ENCODE assay signal across 20 cellular contexts in the genomic region with DNA sequence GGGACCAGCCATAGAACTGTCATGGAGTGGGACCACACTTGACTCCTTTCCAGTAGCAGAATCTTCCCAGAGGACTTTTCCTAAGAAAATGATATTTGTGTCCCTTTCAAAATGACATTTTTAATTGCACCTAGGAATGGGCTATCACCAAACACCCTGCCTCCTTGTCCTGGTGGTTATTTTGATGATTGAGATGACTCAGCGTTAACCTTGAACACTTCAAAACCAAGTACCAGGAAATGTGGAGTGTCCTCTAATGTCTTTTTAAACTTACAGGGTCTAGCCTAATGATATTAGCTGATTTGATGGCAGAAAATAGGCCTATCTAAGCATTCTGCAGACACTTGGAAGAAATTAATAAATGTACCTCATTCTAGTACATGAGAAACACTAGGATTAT.
A peak's percentile ranks its signal among the peaks of the same experiment; 100 is the strongest.
DNase-seq lines count a peak whose midpoint lies in the region; ATAC-seq, FAIRE-seq and TF ChIP-seq lines count a peak whose summit lies in the region.
"Had no signal": no experiment of that assay in that cellular context is flagged by ENCODE, and none has a peak within 500 bp of the region (broad histone marks: within the 10 kb centered on the region; RNA-seq: fewer than 3 reads in every experiment).

No MANE protein-coding gene starts in this region.

- H3K36me3 ChIP-seq in IMR-90 (ENCODE audit: control insufficient read depth, insufficient read depth, low read length), result no peaks in the 10 kb centered on the region
- no peaks in the 10 kb centered on the region for H3K36me3 ChIP-seq in K562 (ENCODE audit: control insufficient read depth, insufficient read depth, low read length)
- no peaks in the 10 kb centered on the region for H3K36me3 ChIP-seq in upper lobe of left lung
- H3K36me3 ChIP-seq: BE2C, SJSA1 had no signal

- H3K4me3 ChIP-seq in A549, result no peak overlapping the region
- no peak overlapping the region for H3K4me3 ChIP-seq in IMR-90 (ENCODE audit: insufficient read depth, low read depth, low read length)
- H3K4me3 ChIP-seq in K562, result no peak overlapping the region
- no peak overlapping the region for H3K4me3 ChIP-seq in upper lobe of left lung
- H3K4me3 ChIP-seq: SJSA1 had no signal

- no peak overlapping the region for H3K23ac ChIP-seq in IMR-90 (ENCODE audit: low read depth, low read length)

- no peak overlapping the region for H3K18ac ChIP-seq in IMR-90 (ENCODE audit: low read depth, low read length)

- H3K9me1 ChIP-seq in IMR-90 (ENCODE audit: insufficient read depth, low read length) (no peaks in the 10 kb centered on the region; the same call in 1 of the 2 replicates), K562 (ENCODE audit: control insufficient read depth, insufficient read depth, low read length) (no peaks in the 10 kb centered on the region)

- peaks cover 4% of the 10 kb centered on the region for H3K27me3 Mint-ChIP-seq in activated CD4-positive, alpha-beta T cell treated with anti-CD3 and anti-CD28 coated beads, Interleukin-2, amount 10 ng/mL, durations not matched to agents 7 days and 5 days

- DNase-seq in DMS153 (lab: John Stamatoyannopoulos, UW) (peak; percentile 4), DMS153 treated with DMSO at 0.1 percent for 48 hours (lab: John Stamatoyannopoulos, UW; ENCODE audit: unreplicated experiment) (no peak), A549 (ENCODE audit: low read depth in 1 of 2, low spot score in 1 of 2) (no peak), IMR-90 (no peak), K562 (ENCODE audit: extremely low read depth in 1 of 4, low spot score in 3 of 4) (no peak), upper lobe of left lung (no peak)
- DNase-seq in activated CD4-positive, alpha-beta T cell treated with anti-CD3 and anti-CD28 coated beads, Interleukin-2, amount 10 ng/mL, durations not matched to agents 7 days and 5 days, result no peak
- DNase-seq: BE2C; CD4-positive, CD25-positive, alpha-beta regulatory T cell; COR-L47; GOT3; NCI-H1092 treated with DMSO at 0.1 percent for 48 hours; NCI-H1694; NCI-H2081 treated with DMSO at 0.1 percent for 48 hours; NCI-H524; SW 1271 had no signal

- H3K56ac ChIP-seq in IMR-90 (ENCODE audit: extremely low read depth, insufficient read depth, low read length), result no peak overlapping the region

- H2AK9ac ChIP-seq in IMR-90 (replicated peaks; ENCODE audit: low read depth, low read length, poor library complexity), result no peak overlapping the region

- TF ChIP-seq CTCF in A549 (IDR thresholded peaks at IDR 0.05), result no peak
- TF ChIP-seq CTCF in IMR-90 (conservative IDR thresholded peaks at IDR 0.05; ENCODE audit: low read depth, low read length), result no peak
- TF ChIP-seq CTCF in K562 (IDR thresholded peaks at IDR 0.05 in 2 of 3, conservative IDR thresholded peaks at IDR 0.05 in 1 of 3; ENCODE audit: insufficient read depth in 2 of 3, low read depth in 1 of 3, low read length in 3 of 3), result no peak
- TF ChIP-seq CTCF in upper lobe of left lung (IDR thresholded peaks at IDR 0.05), result no peak

- intact Hi-C loops in IMR-90 (cut with micrococcal nuclease), result no loop called here
- intact Hi-C loops in K562 (cut with micrococcal nuclease), result no loop called here

- TF ChIP-seq RAD21 in A549 (conservative IDR thresholded peaks at IDR 0.05 in 1 of 2, IDR thresholded peaks at IDR 0.05 in 1 of 2), result no peak
- no peak for TF ChIP-seq RAD21 in IMR-90 (IDR thresholded peaks at IDR 0.05; ENCODE audit: low read length)
- TF ChIP-seq RAD21 in K562 (CRISPR knock-in tag; conservative IDR thresholded peaks at IDR 0.05 in 1 of 2, IDR thresholded peaks at IDR 0.05 in 1 of 2), result no peak

- dilution Hi-C loops in IMR-90 (cut with HindIII; ENCODE audit: low sequenced_read_pairs, unreplicated experiment), result no loop called here

- no peak overlapping the region for H2BK120ac ChIP-seq in IMR-90 (ENCODE audit: low read depth, low read length)

- no peak for ATAC-seq in A549
- no peak for ATAC-seq in IMR-90 (ENCODE audit: low read depth)
- no peak for ATAC-seq in K562
- no peak for ATAC-seq in HG03095 (IDR thresholded peaks at IDR 0.05; ENCODE audit: unreplicated experiment)
- no peak for ATAC-seq in upper lobe of left lung (ENCODE audit: low FRiP score in 2 of 2)
- ATAC-seq: Panc1 had no signal

- H3K27ac ChIP-seq in A549 (no peak overlapping the region), IMR-90 (ENCODE audit: insufficient read depth, low read length) (no peak overlapping the region), K562 (ENCODE audit: extremely low read depth, low read depth, low read length) (no peak overlapping the region), upper lobe of left lung (no peak overlapping the region)
- H3K27ac ChIP-seq: 22Rv1, SJSA1 had no signal

- no peak overlapping the region for H4K91ac ChIP-seq in IMR-90 (ENCODE audit: insufficient read depth, low read depth, low read length)

- H3K9me3 ChIP-seq in A549 (no peaks in the 10 kb centered on the region), IMR-90 (ENCODE audit: control insufficient read depth, insufficient read depth, low read length) (no peaks in the 10 kb centered on the region), K562 (replicated peaks; ENCODE audit: control insufficient read depth, insufficient read depth, low read depth, low read length) (no peaks in the 10 kb centered on the region), upper lobe of left lung (no peaks in the 10 kb centered on the region)
- H3K9me3 ChIP-seq: BE2C, SJSA1 had no signal

- TF ChIP-seq POLR2A in A549 (IDR thresholded peaks at IDR 0.05; ENCODE audit: low read length) (no peak), IMR-90 (IDR thresholded peaks at IDR 0.05; ENCODE audit: low read depth, low read length) (no peak), K562 (conservative IDR thresholded peaks at IDR 0.05) (no peak), upper lobe of left lung (IDR thresholded peaks at IDR 0.05) (no peak)

- no peaks in the 10 kb centered on the region for H3K79me1 ChIP-seq in IMR-90 (ENCODE audit: low read depth in 1 of 2, low read length in 2 of 2)

- POLR2A ChIA-PET in A549 (lab: Yijun Ruan, JAX), result no interaction called here
- POLR2A ChIA-PET in IMR-90 (lab: Charles Lee; ENCODE audit: unreplicated experiment), result no interaction called here
- POLR2A ChIA-PET in K562 (lab: Yijun Ruan, JAX), result interaction anchor here (1.2 kb wide), 1 partner anchor 41 kb away, joined by 3 read pairs; no protein-coding TSS in a partner anchor
- POLR2A ChIA-PET in activated CD4-positive, alpha-beta T cell treated with anti-CD3 and anti-CD28 coated beads, Interleukin-2, amount 10 ng/mL, durations not matched to agents 7 days and 5 days (lab: Charles Lee), result no interaction called here

- H2AFZ ChIP-seq in IMR-90 (replicated peaks; ENCODE audit: low read length, poor library complexity) (no peak overlapping the region), K562 (ENCODE audit: low read depth, low read length) (no peak overlapping the region)

- no peak overlapping the region for H3K14ac ChIP-seq in IMR-90 (replicated peaks; ENCODE audit: low read depth, low read length)

- in situ Hi-C loops in IMR-90 (cut with MboI; ENCODE audit: low sequenced_read_pairs), result no loop called here
- in situ Hi-C loops in K562 (cut with MboI), result no loop called here

- BruUV-seq in IMR-90 (replicated peaks; lab: Mats Ljungman, UMichigan) (no TSS peak), K562 (replicated peaks; lab: Mats Ljungman, UMichigan) (no TSS peak)

- 90% methylated on average over 1 of the region's 1 CpG for WGBS in A549 (ENCODE audit: missing lambda C conversion rate)
- no CpG with 5 or more reads among the region's 1 CpG for WGBS in IMR-90 (ENCODE audit: extremely low coverage in 2 of 2, insufficient read length in 1 of 2), 2 experiments
- 0% methylated on average over 1 of the region's 1 CpG for WGBS in K562 (ENCODE audit: insufficient coverage, low coverage, missing lambda C conversion rate)
- 83 to 84% methylated on average over 1 of the region's 1 CpG for WGBS in upper lobe of left lung, 2 donors

- H3K36me3 Mint-ChIP-seq in activated CD4-positive, alpha-beta T cell treated with anti-CD3 and anti-CD28 coated beads, Interleukin-2, amount 10 ng/mL, durations not matched to agents 7 days and 5 days (ENCODE audit: low read depth), result no peaks in the 10 kb centered on the region
- H3K36me3 Mint-ChIP-seq: CD4-positive, CD25-positive, alpha-beta regulatory T cell had no signal

- H3K9me3 Mint-ChIP-seq in activated CD4-positive, alpha-beta T cell treated with anti-CD3 and anti-CD28 coated beads, Interleukin-2, amount 10 ng/mL, durations not matched to agents 7 days and 5 days, result no peaks in the 10 kb centered on the region
- H3K9me3 Mint-ChIP-seq: CD4-positive, CD25-positive, alpha-beta regulatory T cell had no signal

- no peak overlapping the region for H3K27ac Mint-ChIP-seq in activated CD4-positive, alpha-beta T cell treated with anti-CD3 and anti-CD28 coated beads, Interleukin-2, amount 10 ng/mL, durations not matched to agents 7 days and 5 days
- H3K27ac Mint-ChIP-seq: CD4-positive, CD25-positive, alpha-beta regulatory T cell had no signal

- H3K4ac ChIP-seq in IMR-90 (ENCODE audit: low read depth, low read length), result no peak overlapping the region

- no peak overlapping the region for H3K4me3 Mint-ChIP-seq in activated CD4-positive, alpha-beta T cell treated with anti-CD3 and anti-CD28 coated beads, Interleukin-2, amount 10 ng/mL, durations not matched to agents 7 days and 5 days
- H3K4me3 Mint-ChIP-seq: CD4-positive, CD25-positive, alpha-beta regulatory T cell had no signal

- H3K79me2 ChIP-seq in K562 (ENCODE audit: control insufficient read depth, insufficient read depth, low read length), result no peaks in the 10 kb centered on the region

- H3K4me1 ChIP-seq in A549 (0 out of 3 replicates have a peak, but pooled peaks cover 2% of the 10 kb centered on the region), IMR-90 (ENCODE audit: control insufficient read depth, insufficient read depth, low read length) (no peaks in the 10 kb centered on the region), K562 (replicated peaks in 1 of 2; ENCODE audit: control insufficient read depth in 2 of 2, insufficient read depth in 2 of 2, low read length in 2 of 2) (peaks cover 0 to 3% of the 10 kb centered on the region in 2 experiments; a peak in 1 of 5 replicates), upper lobe of left lung (no peaks in the 10 kb centered on the region)
- H3K4me1 ChIP-seq: SJSA1 had no signal

- no peak overlapping the region for H2BK15ac ChIP-seq in IMR-90 (ENCODE audit: low read depth, low read length)

- no peak for TF ChIP-seq EP300 in A549 (IDR thresholded peaks at IDR 0.05)
- no peak for TF ChIP-seq EP300 in K562 (IDR thresholded peaks at IDR 0.05; ENCODE audit: low read length)
- TF ChIP-seq EP300 in upper lobe of left lung (IDR thresholded peaks at IDR 0.05), result no peak

- no peak overlapping the region for H2BK20ac ChIP-seq in IMR-90 (ENCODE audit: low read depth, low read length)

- H2BK5ac ChIP-seq in IMR-90 (ENCODE audit: low read depth, low read length, poor library complexity, severe bottlenecking), result no peak overlapping the region

- no peak overlapping the region for H4K8ac ChIP-seq in IMR-90 (ENCODE audit: low read depth in 2 of 2, low read length in 2 of 2)

- no peak for FAIRE-seq in A549 (lab: Jason Lieb, UNC)
- no peak for FAIRE-seq in K562 (lab: Jason Lieb, UNC)

- H4K5ac ChIP-seq in IMR-90 (ENCODE audit: low read depth, low read length), result no peak overlapping the region

- H3K9ac ChIP-seq in IMR-90 (ENCODE audit: low read depth, low read length), result no peak overlapping the region
- no peak overlapping the region for H3K9ac ChIP-seq in K562 (ENCODE audit: insufficient read depth in 1 of 2, low read depth in 2 of 2, low read length in 2 of 2)

- H3K4me2 ChIP-seq in A549 (no peak overlapping the region), IMR-90 (ENCODE audit: low read depth, low read length) (no peak overlapping the region), K562 (ENCODE audit: insufficient read depth, low read length) (no peak overlapping the region)

- H3K27me3 ChIP-seq in IMR-90 (ENCODE audit: control insufficient read depth, insufficient read depth, low read length) (peaks cover 8% of the 10 kb centered on the region), K562 (ENCODE audit: control insufficient read depth in 2 of 2, insufficient read depth in 2 of 2, low read length in 2 of 2) (no peaks in the 10 kb centered on the region; a peak in 2 of 5 replicates), upper lobe of left lung (no peaks in the 10 kb centered on the region)
- H3K27me3 ChIP-seq: BE2C, SJSA1 had no signal

- peaks cover 20% of the 10 kb centered on the region for H3K4me1 Mint-ChIP-seq in activated CD4-positive, alpha-beta T cell treated with anti-CD3 and anti-CD28 coated beads, Interleukin-2, amount 10 ng/mL, durations not matched to agents 7 days and 5 days

- no peaks in the 10 kb centered on the region for H4K20me1 ChIP-seq in IMR-90 (ENCODE audit: insufficient read depth, low read length)
- no peaks in the 10 kb centered on the region for H4K20me1 ChIP-seq in K562 (replicated peaks; ENCODE audit: control insufficient read depth, insufficient read depth, low read length)

- CTCF ChIA-PET in A549 (lab: Yijun Ruan, JAX), result interaction anchor here (2.0 kb wide), 1 partner anchor 234 kb away, joined by 4 read pairs; no protein-coding TSS in a partner anchor
- CTCF ChIA-PET in IMR-90 (lab: Yijun Ruan, JAX), result no interaction called here
- CTCF ChIA-PET in K562 (lab: Yijun Ruan, JAX; ENCODE audit: low intra/inter-chr PET ratio), result no interaction called here
- CTCF ChIA-PET in activated CD4-positive, alpha-beta T cell treated with anti-CD3 and anti-CD28 coated beads, Interleukin-2, amount 10 ng/mL, durations not matched to agents 7 days and 5 days (lab: Charles Lee), result no interaction called here

- H2AK5ac ChIP-seq in IMR-90 (ENCODE audit: low read depth, low read length), result no peak overlapping the region
